In genomic region chr2:121974919-121975654, GRCh38 we compare ENCODE assay signal across 8 cellular contexts.
DNase-seq lines count a peak whose midpoint lies in the region; ATAC-seq, FAIRE-seq and TF ChIP-seq lines count a peak whose summit lies in the region.

No MANE protein-coding gene starts in this region.

- no peak overlapping the region for H3K27ac Mint-ChIP-seq in activated T-helper 17 cell treated with anti-CD3 and anti-CD28 coated beads, Interleukin-2, amount 50 U/mL, for 72 hours

- H4K91ac ChIP-seq in neuronal stem cell (ENCODE audit: low read depth, low read length, poor library complexity) = no peak overlapping the region

- no peaks in the 10 kb centered on the region for H3K79me1 ChIP-seq in neuronal stem cell (ENCODE audit: low read depth, low read length)

- no peaks in the 10 kb centered on the region for H3K9me3 Mint-ChIP-seq in activated T-helper 17 cell treated with anti-CD3 and anti-CD28 coated beads, Interleukin-2, amount 50 U/mL, for 72 hours

- H2BK15ac ChIP-seq in neuronal stem cell (ENCODE audit: low read length) = peak overlapping the region; percentile 62

- peak; percentile 57 for TF ChIP-seq CTCF in fibroblast of villous mesenchyme (IDR thresholded peaks at IDR 0.05; ENCODE audit: insufficient read depth, low read depth, low read length)

- peak overlapping the region; percentile 93 for H3K18ac ChIP-seq in neuronal stem cell (ENCODE audit: low read length)

- peaks cover 0 to 13% of the 10 kb centered on the region in 2 donors for H3K4me1 ChIP-seq in neuronal stem cell (ENCODE audit: control insufficient read depth in 2 of 2, insufficient read depth in 1 of 2, low read depth in 1 of 2, low read length in 2 of 2)

- no peak overlapping the region for H3K4me2 ChIP-seq in neuronal stem cell (ENCODE audit: insufficient read depth, low read length, poor library complexity, severe bottlenecking)

- no peak overlapping the region for H4K8ac ChIP-seq in neuronal stem cell (ENCODE audit: low read depth, low read length)

- peak; percentile 96 for FAIRE-seq in urothelium cell line (lab: Jason Lieb, UNC)

- no peak overlapping the region for H2BK5ac ChIP-seq in neuronal stem cell (ENCODE audit: low read length)

- H3K36me3 Mint-ChIP-seq in activated T-helper 17 cell treated with anti-CD3 and anti-CD28 coated beads, Interleukin-2, amount 50 U/mL, for 72 hours (ENCODE audit: low read depth) = no peaks in the 10 kb centered on the region

- H3K9ac ChIP-seq in neuronal stem cell (ENCODE audit: low read depth, low read length, poor library complexity) = no peak overlapping the region

- no peak overlapping the region for H2BK12ac ChIP-seq in neuronal stem cell (ENCODE audit: low read length)

- H2BK120ac ChIP-seq in neuronal stem cell (ENCODE audit: low read depth, low read length) = no peak overlapping the region

- no peak overlapping the region for H3K14ac ChIP-seq in neuronal stem cell (ENCODE audit: low read length)

- no peaks in the 10 kb centered on the region for H3K27me3 ChIP-seq in neuronal stem cell (ENCODE audit: control insufficient read depth in 3 of 3, insufficient read depth in 3 of 3, low read depth in 1 of 3, low read length in 3 of 3)

- no peaks in the 10 kb centered on the region for H3K36me3 ChIP-seq in neuronal stem cell (replicated peaks in 1 of 2; ENCODE audit: control insufficient read depth in 2 of 2, insufficient read depth in 2 of 2, low read length in 2 of 2)

- no CpG with 5 or more reads among the region's 13 CpGs for WGBS in neuronal stem cell (ENCODE audit: extremely low coverage in 2 of 2, insufficient read length in 2 of 2, insufficient replicate concordance in 1 of 2), 2 donors

- peak overlapping the region; percentile 68 for H3K4me3 Mint-ChIP-seq in activated T-helper 17 cell treated with anti-CD3 and anti-CD28 coated beads, Interleukin-2, amount 50 U/mL, for 72 hours

- peak overlapping the region; percentile 79 for H2AFZ ChIP-seq in neuronal stem cell (ENCODE audit: low read length)

- H3K4me3 ChIP-seq in Jurkat, Clone E6-1 (ENCODE audit: low read length) = peak overlapping the region; percentile 48
- peak overlapping the region; percentile 34 for H3K4me3 ChIP-seq in fibroblast of villous mesenchyme (ENCODE audit: low read depth, low read length)
- no peak overlapping the region for H3K4me3 ChIP-seq in neuronal stem cell (ENCODE audit: low read length in 2 of 2)

- ATAC-seq in GM21786 (IDR thresholded peaks at IDR 0.05; ENCODE audit: unreplicated experiment) = peak; percentile 98
- ATAC-seq in activated T-helper 17 cell treated with anti-CD3 and anti-CD28 coated beads, Interleukin-2, amount 50 U/mL, for 72 hours (replicated peaks) = peak; percentile 90

- H2AK5ac ChIP-seq in neuronal stem cell (ENCODE audit: low read depth, low read length) = peak overlapping the region; percentile 44

- H3K23ac ChIP-seq in neuronal stem cell (ENCODE audit: low read depth, low read length, poor library complexity) = no peak overlapping the region

- no peak overlapping the region for H3K4ac ChIP-seq in neuronal stem cell (ENCODE audit: low read length)

- no peaks in the 10 kb centered on the region for H3K9me3 ChIP-seq in neuronal stem cell (replicated peaks in 1 of 2; ENCODE audit: control insufficient read depth in 2 of 2, insufficient read depth in 1 of 2, low read depth in 1 of 2, low read length in 2 of 2)

- H3K4me1 Mint-ChIP-seq in activated T-helper 17 cell treated with anti-CD3 and anti-CD28 coated beads, Interleukin-2, amount 50 U/mL, for 72 hours = peaks cover 14% of the 10 kb centered on the region

- peak; percentile 50 for DNase-seq in GDM1 (lab: John Stamatoyannopoulos, UW)
- peak; percentile 85 for DNase-seq in Jurkat, Clone E6-1 (ENCODE audit: low read depth, low spot score)
- peak; percentile 93 for DNase-seq in OCI-M1 (lab: John Stamatoyannopoulos, UW)
- peak; percentile 72 for DNase-seq in fibroblast of villous mesenchyme (ENCODE audit: low read depth)
- DNase-seq in neuronal stem cell (ENCODE audit: low spot score) = peak; percentile 79
- DNase-seq in urothelium cell line (ENCODE audit: low spot score) = peak; percentile 85

- no peak overlapping the region for H3K27ac ChIP-seq in neuronal stem cell (replicated peaks; ENCODE audit: low read length)

- H3K27me3 Mint-ChIP-seq in activated T-helper 17 cell treated with anti-CD3 and anti-CD28 coated beads, Interleukin-2, amount 50 U/mL, for 72 hours = peaks cover 8% of the 10 kb centered on the region

Comparison
In these comparisons a context has a peak if more than half of its experiments do, and no peak if none do; other contexts are left out.
1. H3K4me3 ChIP-seq: peak in Jurkat, Clone E6-1 (single experiment) and fibroblast of villous mesenchyme (single experiment); none in neuronal stem cell (0 of 2).
2. Peak in every context shown above with its lines, with median percentiles within 50 percentile points of each other: DNase-seq.